ENCODE assay signal across 8 cellular contexts in genomic region chr7:152435384-152436278, GRCh38. TPM values are rescaled to one million over a fixed set of nuclear protein-coding genes. Genes with fewer than 3 reads are reported as not detected.
DNase-seq lines count a peak whose midpoint lies in the region; ATAC-seq and TF ChIP-seq lines count a peak whose summit lies in the region.

Gene KMT2C, minus strand, starts transcription at chr7:152436003. Its CDS starts 217 bp downstream, at chr7:152435786.

- WGBS in esophagus squamous epithelium, 2 donors: 0% methylated on average over 6 of the region's 136 CpGs; no CpG with 5 or more reads in 1 of the 2 donors

- H3K4me3 ChIP-seq in GM06990 (replicated peaks; ENCODE audit: low read depth, low read length) (peak within 1 kb of the TSS; percentile 81), esophagus squamous epithelium (peak within 1 kb of the TSS; percentile 95 to 98 (median 97))

- no peaks in the 10 kb centered on the region for H3K36me3 Mint-ChIP-seq in naive B cell

- peak within 1 kb of the TSS; percentile 91 to 98 (median 96) for H3K27ac Mint-ChIP-seq in naive B cell

- TF ChIP-seq CTCF in GM06990 (IDR thresholded peaks at IDR 0.05; ENCODE audit: insufficient read depth, low read length, poor library complexity, severe bottlenecking) (no peak), esophagus squamous epithelium (IDR thresholded peaks at IDR 0.05) (no peak)

- peak in 2 of 4 donors; percentile 72 to 74 for TF ChIP-seq POLR2A in esophagus squamous epithelium (IDR thresholded peaks at IDR 0.05)

- peak within 1 kb of the TSS; percentile 100 for H3K27ac ChIP-seq in esophagus squamous epithelium

- H3K9me3 ChIP-seq in esophagus squamous epithelium: no peaks in the 10 kb centered on the region

- peaks cover 0 to 44% (median 16%) of the 10 kb centered on the region in 3 donors for H3K4me1 ChIP-seq in esophagus squamous epithelium

- H3K4me1 Mint-ChIP-seq in naive B cell: peaks cover 14 to 39% (median 22%) of the 10 kb centered on the region in 3 donors

- H3K4me3 Mint-ChIP-seq in naive B cell: peak within 1 kb of the TSS; percentile 74 to 98 (median 94)

- DNase-seq in GM06990 (ENCODE audit: extremely low read depth, insufficient read length): peak; percentile 64
- peak; percentile 95 for DNase-seq in NCI-H69 (lab: John Stamatoyannopoulos, UW)
- peak; percentile 60 to 65 for DNase-seq in activated T-cell treated with anti-CD3 and anti-CD28 coated beads, Interleukin-2, amount 50 U/mL, for 48 hours
- no peak for DNase-seq in esophagus squamous epithelium (lab: John Stamatoyannopoulos, UW)
- DNase-seq in naive B cell: peak; percentile 58
- peak; percentile 58 for DNase-seq in stimulated activated naive CD8-positive, alpha-beta T cell treated with anti-CD3 and anti-CD28 coated beads, Interleukin-15, Interleukin-2, amounts not matched to agents 100 U/mL and 50 U/mL, for 24 hours

- H3K27me3 ChIP-seq in GM06990 (replicated peaks; ENCODE audit: control insufficient read depth, insufficient read depth, low read length) (no peaks in the 10 kb centered on the region), esophagus squamous epithelium (no peaks in the 10 kb centered on the region)

- H3K36me3 ChIP-seq in GM06990 (ENCODE audit: control insufficient read depth, insufficient read depth, low read length): no peaks in the 10 kb centered on the region
- H3K36me3 ChIP-seq in esophagus squamous epithelium: no peaks in the 10 kb centered on the region

- ATAC-seq in HG02588 (IDR thresholded peaks at IDR 0.05; ENCODE audit: unreplicated experiment): peak; percentile 6
- peak; percentile 20 to 24 for ATAC-seq in naive B cell (ENCODE audit: low read depth in 2 of 2)
- ATAC-seq in stimulated activated naive CD8-positive, alpha-beta T cell treated with anti-CD3 and anti-CD28 coated beads, Interleukin-15, Interleukin-2, amounts not matched to agents 100 U/mL and 50 U/mL, for 24 hours: peak; percentile 19
- no peak for ATAC-seq in GM19467 (IDR thresholded peaks at IDR 0.05; ENCODE audit: unreplicated experiment)

- intact Hi-C loops in esophagus squamous epithelium (cut with DNase I): no loop called here

- H3K27me3 Mint-ChIP-seq in naive B cell: peaks cover 0 to 3% (median 0%) of the 10 kb centered on the region in 3 donors

- no peaks in the 10 kb centered on the region for H3K9me3 Mint-ChIP-seq in naive B cell

RNA-seq across cellular contexts. Expression of gene KMT2C, which starts in this region (rescaled TPM):
- total RNA-seq in esophagus squamous epithelium: 10 to 100 TPM; 25.1 to 64.7 (median 43.4) TPM
- polyA plus RNA-seq in naive B cell (ENCODE audit: low read depth in 6 of 6): 10 to 100 TPM in 5 of 6 donors, 1 to 10 TPM in 1; 9.3 to 34.0 (median 16.3) TPM
